In the genomic region with DNA sequence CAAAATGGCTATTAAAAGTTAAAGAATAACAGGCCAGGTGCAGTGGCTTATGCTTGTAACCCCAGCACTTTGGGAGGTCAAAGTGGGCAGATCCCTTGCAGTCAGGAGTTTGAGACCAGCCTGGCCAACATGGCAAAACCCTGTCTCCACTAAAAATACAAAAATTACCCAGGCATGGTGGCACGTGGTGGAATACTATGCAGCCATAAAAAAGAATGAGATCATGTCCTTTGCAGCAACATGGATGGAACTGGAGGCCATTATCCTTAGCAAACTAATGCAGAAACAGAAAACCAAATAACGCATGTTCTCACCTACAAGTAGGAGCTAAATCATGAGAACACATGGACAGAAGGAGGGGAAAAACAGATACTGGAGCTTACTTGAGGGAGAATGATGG, we compare ENCODE assay signal across 4 cellular contexts. TPM values are rescaled to one million over a fixed set of nuclear protein-coding genes. Genes with fewer than 3 reads are reported as not detected.
"Had no signal": no experiment of that assay in that cellular context is flagged by ENCODE, and none has a peak within 500 bp of the region (broad histone marks: within the 10 kb centered on the region; RNA-seq: fewer than 3 reads in every experiment).

No MANE protein-coding gene starts in this region.

RNA-seq across cellular contexts. Expression of a gene that starts 15.9 kb away (rescaled TPM):
- total RNA-seq: dermis blood vessel endothelial cell, dermis microvascular lymphatic vessel endothelial cell, endothelial cell of umbilical vein, glomerular endothelial cell had no signal
- polyA plus RNA-seq: endothelial cell of umbilical vein had no signal
